In genomic region chr17:1002771-1003555, GRCh38 we compare ENCODE assay signal across 10 cellular contexts. TPM values are rescaled to one million over a fixed set of nuclear protein-coding genes. Genes with fewer than 3 reads are reported as not detected.
A peak's percentile ranks its signal among the peaks of the same experiment; 100 is the strongest.
DNase-seq lines count a peak whose midpoint lies in the region; ATAC-seq and TF ChIP-seq lines count a peak whose summit lies in the region.
"Had no signal": no experiment of that assay in that cellular context is flagged by ENCODE, and none has a peak within 500 bp of the region (broad histone marks: within the 10 kb centered on the region; RNA-seq: fewer than 3 reads in every experiment).

No MANE protein-coding gene starts in this region.

- no peaks in the 10 kb centered on the region for H3K27me3 Mint-ChIP-seq in activated T-helper 17 cell treated with anti-CD3 and anti-CD28 coated beads, Interleukin-2, amount 50 U/mL, for 72 hours

- peak overlapping the region; percentile 32 for H3K27ac Mint-ChIP-seq in activated T-helper 17 cell treated with anti-CD3 and anti-CD28 coated beads, Interleukin-2, amount 50 U/mL, for 72 hours

- no peak for TF ChIP-seq CTCF in GM13977 (IDR thresholded peaks at IDR 0.05; ENCODE audit: extremely low read depth, insufficient read depth, missing control alignments)

- H3K4me1 Mint-ChIP-seq in activated T-helper 17 cell treated with anti-CD3 and anti-CD28 coated beads, Interleukin-2, amount 50 U/mL, for 72 hours = peaks cover 12% of the 10 kb centered on the region

- DNase-seq in DMS153 (lab: John Stamatoyannopoulos, UW) (peak; percentile 8), head of caudate nucleus (peak in 32 of 42 donors; percentile 43 to 84 (median 64)), pulmonary artery endothelial cell (ENCODE audit: low read depth, low spot score) (peak; percentile 63), G401 (ENCODE audit: low spot score) (no peak), GM13977 (ENCODE audit: low spot score) (no peak), cerebellum (ENCODE audit: low spot score) (no peak)
- DNase-seq: activated gamma-delta T cell had no signal

- H3K9me3 Mint-ChIP-seq in activated T-helper 17 cell treated with anti-CD3 and anti-CD28 coated beads, Interleukin-2, amount 50 U/mL, for 72 hours = no peaks in the 10 kb centered on the region

- in situ Hi-C loops in G401 (cut with HindIII; ENCODE audit: low sequenced_read_pairs) (no loop called here), GM13977 (cut with MboI; ENCODE audit: low pct_unique_long_range_greater_than_20kb, low sequenced_read_pairs, unreplicated experiment) (no loop called here)

- ATAC-seq in activated T-helper 17 cell treated with anti-CD3 and anti-CD28 coated beads, Interleukin-2, amount 50 U/mL, for 72 hours (replicated peaks) = peak; percentile 34
- ATAC-seq in GM21390 (IDR thresholded peaks at IDR 0.05; ENCODE audit: unreplicated experiment) = no peak
- ATAC-seq: HCT116 had no signal

- H3K4me3 Mint-ChIP-seq in activated T-helper 17 cell treated with anti-CD3 and anti-CD28 coated beads, Interleukin-2, amount 50 U/mL, for 72 hours = no peak overlapping the region

- peaks cover 66% of the 10 kb centered on the region for H3K36me3 Mint-ChIP-seq in activated T-helper 17 cell treated with anti-CD3 and anti-CD28 coated beads, Interleukin-2, amount 50 U/mL, for 72 hours (ENCODE audit: low read depth)

- intact Hi-C loops in head of caudate nucleus (cut with DNase I) = loop anchor here (5.0 kb wide), 1 partner anchor 39 kb away; no protein-coding TSS in a partner anchor

RNA-seq across cellular contexts. Expression of gene TIMM22, which starts 6.0 kb away (rescaled TPM):
- 10 to 100 TPM in 1 of 2 donors, 1 to 10 TPM in 1; 6.6 to 12.9 TPM for total RNA-seq in activated T-helper 17 cell treated with anti-CD3 and anti-CD28 coated beads, Interleukin-2, amount 50 U/mL, for 72 hours
- total RNA-seq in pulmonary artery endothelial cell (22.5 and 23.0 TPM in 2 replicates), cerebellum (10.3 TPM)
- total RNA-seq in G401 (2014; rRNA removed; shearing (Covaris generic)) = 25.9 and 27.4 TPM in 2 replicates

RNA-seq across cellular contexts. Expression of gene NXN, which starts 23.4 kb away (rescaled TPM):
- under 1 TPM; 0.37 to 0.95 TPM for total RNA-seq in activated T-helper 17 cell treated with anti-CD3 and anti-CD28 coated beads, Interleukin-2, amount 50 U/mL, for 72 hours
- total RNA-seq in pulmonary artery endothelial cell (31.6 and 33.0 TPM in 2 replicates), cerebellum (36.2 TPM)
- total RNA-seq in G401 (2014; rRNA removed; shearing (Covaris generic)) = 133 and 147 TPM in 2 replicates

Comparison
In these comparisons a context has a peak if more than half of its experiments do, and no peak if none do; other contexts are left out.
1. DNase-seq: peak in DMS153 (single experiment), head of caudate nucleus (32 of 42) and pulmonary artery endothelial cell (single experiment); none in G401 (single experiment), GM13977 (single experiment) and cerebellum (single experiment).
2. RNA of gene NXN, which starts 23.4 kb away (total RNA-seq): 133 to 147 TPM in G401, 36.2 TPM in cerebellum (single experiment) and 31.6 to 33.0 TPM in pulmonary artery endothelial cell; 0.37 to 0.95 TPM in activated T-helper 17 cell treated with anti-CD3 and anti-CD28 coated beads, Interleukin-2, amount 50 U/mL, for 72 hours; every median in the first group is over 10 times any median in the second.